1 cellular context compared by ENCODE assay signal in the genomic region with DNA sequence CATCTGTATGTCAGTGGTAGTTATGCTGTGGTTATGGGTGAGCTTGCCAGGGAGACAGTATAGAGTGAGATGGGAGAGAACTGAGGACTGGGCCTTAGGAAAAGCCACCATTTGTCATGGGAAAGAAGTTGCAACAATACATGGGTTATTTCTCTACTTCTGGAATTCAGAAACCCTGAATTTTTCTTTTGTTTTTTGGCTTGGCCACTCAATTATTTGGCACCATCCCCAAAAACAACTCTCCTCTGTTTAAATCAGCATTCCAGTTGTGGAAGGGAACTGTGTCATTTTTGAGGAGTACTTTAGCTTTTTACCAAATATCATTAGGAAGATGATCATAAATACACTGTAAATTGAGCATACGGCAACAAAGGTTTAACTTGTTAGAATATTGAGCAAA.
TF ChIP-seq lines count a peak whose summit lies in the region.

No MANE protein-coding gene starts in this region.

TF ChIP-seq in GM23338, 12 proteins besides CTCF, POLR2A, EP300 and RAD21 (continued from another document):
- TF ChIP-seq, protein P1, sequence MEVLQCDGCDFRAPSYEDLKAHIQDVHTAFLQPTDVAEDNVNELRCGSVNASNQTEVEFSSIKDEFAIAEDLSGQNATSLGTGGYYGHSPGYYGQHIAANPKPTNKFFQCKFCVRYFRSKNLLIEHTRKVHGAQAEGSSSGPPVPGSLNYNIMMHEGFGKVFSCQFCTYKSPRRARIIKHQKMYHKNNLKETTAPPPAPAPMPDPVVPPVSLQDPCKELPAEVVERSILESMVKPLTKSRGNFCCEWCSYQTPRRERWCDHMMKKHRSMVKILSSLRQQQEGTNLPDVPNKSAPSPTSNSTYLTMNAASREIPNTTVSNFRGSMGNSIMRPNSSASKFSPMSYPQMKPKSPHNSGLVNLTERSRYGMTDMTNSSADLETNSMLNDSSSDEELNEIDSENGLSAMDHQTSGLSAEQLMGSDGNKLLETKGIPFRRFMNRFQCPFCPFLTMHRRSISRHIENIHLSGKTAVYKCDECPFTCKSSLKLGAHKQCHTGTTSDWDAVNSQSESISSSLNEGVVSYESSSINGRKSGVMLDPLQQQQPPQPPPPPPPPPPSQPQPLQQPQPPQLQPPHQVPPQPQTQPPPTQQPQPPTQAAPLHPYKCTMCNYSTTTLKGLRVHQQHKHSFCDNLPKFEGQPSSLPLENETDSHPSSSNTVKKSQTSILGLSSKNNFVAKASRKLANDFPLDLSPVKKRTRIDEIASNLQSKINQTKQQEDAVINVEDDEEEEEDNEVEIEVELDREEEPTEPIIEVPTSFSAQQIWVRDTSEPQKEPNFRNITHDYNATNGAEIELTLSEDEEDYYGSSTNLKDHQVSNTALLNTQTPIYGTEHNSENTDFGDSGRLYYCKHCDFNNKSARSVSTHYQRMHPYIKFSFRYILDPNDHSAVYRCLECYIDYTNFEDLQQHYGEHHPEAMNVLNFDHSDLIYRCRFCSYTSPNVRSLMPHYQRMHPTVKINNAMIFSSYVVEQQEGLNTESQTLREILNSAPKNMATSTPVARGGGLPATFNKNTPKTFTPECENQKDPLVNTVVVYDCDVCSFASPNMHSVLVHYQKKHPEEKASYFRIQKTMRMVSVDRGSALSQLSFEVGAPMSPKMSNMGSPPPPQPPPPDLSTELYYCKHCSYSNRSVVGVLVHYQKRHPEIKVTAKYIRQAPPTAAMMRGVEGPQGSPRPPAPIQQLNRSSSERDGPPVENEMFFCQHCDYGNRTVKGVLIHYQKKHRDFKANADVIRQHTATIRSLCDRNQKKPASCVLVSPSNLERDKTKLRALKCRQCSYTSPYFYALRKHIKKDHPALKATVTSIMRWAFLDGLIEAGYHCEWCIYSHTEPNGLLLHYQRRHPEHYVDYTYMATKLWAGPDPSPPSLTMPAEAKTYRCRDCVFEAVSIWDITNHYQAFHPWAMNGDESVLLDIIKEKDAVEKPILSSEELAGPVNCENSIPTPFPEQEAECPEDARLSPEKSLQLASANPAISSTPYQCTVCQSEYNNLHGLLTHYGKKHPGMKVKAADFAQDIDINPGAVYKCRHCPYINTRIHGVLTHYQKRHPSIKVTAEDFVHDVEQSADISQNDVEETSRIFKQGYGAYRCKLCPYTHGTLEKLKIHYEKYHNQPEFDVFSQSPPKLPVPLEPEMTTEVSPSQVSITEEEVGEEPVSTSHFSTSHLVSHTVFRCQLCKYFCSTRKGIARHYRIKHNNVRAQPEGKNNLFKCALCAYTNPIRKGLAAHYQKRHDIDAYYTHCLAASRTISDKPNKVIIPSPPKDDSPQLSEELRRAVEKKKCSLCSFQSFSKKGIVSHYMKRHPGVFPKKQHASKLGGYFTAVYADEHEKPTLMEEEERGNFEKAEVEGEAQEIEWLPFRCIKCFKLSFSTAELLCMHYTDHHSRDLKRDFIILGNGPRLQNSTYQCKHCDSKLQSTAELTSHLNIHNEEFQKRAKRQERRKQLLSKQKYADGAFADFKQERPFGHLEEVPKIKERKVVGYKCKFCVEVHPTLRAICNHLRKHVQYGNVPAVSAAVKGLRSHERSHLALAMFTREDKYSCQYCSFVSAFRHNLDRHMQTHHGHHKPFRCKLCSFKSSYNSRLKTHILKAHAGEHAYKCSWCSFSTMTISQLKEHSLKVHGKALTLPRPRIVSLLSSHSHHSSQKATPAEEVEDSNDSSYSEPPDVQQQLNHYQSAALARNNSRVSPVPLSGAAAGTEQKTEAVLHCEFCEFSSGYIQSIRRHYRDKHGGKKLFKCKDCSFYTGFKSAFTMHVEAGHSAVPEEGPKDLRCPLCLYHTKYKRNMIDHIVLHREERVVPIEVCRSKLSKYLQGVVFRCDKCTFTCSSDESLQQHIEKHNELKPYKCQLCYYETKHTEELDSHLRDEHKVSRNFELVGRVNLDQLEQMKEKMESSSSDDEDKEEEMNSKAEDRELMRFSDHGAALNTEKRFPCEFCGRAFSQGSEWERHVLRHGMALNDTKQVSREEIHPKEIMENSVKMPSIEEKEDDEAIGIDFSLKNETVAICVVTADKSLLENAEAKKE (CRISPR knock-in tag; IDR thresholded peaks at IDR 0.05) = no peak
- TF ChIP-seq ZNF331 (CRISPR knock-in tag; IDR thresholded peaks at IDR 0.05; ENCODE audit: low read depth) (no peak), POLR2AphosphoS5 (IDR thresholded peaks at IDR 0.05; ENCODE audit: low read depth) (no peak), NANOG (IDR thresholded peaks at IDR 0.05; ENCODE audit: borderline replicate concordance) (no peak), STAT1 (IDR thresholded peaks at IDR 0.05; ENCODE audit: unreplicated experiment) (no peak), CREB1 (CRISPR knock-in tag; IDR thresholded peaks at IDR 0.05; ENCODE audit: low read depth) (no peak), EZH2phosphoT487 (IDR thresholded peaks at IDR 0.05; ENCODE audit: unreplicated experiment) (no peak), JUNB (IDR thresholded peaks at IDR 0.05; ENCODE audit: unreplicated experiment) (no peak)
- TF ChIP-seq, protein P2, sequence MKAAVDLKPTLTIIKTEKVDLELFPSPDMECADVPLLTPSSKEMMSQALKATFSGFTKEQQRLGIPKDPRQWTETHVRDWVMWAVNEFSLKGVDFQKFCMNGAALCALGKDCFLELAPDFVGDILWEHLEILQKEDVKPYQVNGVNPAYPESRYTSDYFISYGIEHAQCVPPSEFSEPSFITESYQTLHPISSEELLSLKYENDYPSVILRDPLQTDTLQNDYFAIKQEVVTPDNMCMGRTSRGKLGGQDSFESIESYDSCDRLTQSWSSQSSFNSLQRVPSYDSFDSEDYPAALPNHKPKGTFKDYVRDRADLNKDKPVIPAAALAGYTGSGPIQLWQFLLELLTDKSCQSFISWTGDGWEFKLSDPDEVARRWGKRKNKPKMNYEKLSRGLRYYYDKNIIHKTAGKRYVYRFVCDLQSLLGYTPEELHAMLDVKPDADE (IDR thresholded peaks at IDR 0.05) = no peak
